Comparison of ENCODE assay signal across 28 cellular contexts in genomic region chr7:136655414-136655813, GRCh38.
DNase-seq lines count a peak whose midpoint lies in the region; ATAC-seq, FAIRE-seq and TF ChIP-seq lines count a peak whose summit lies in the region.
"Had no signal": no experiment of that assay in that cellular context is flagged by ENCODE, and none has a peak within 500 bp of the region (broad histone marks: within the 10 kb centered on the region; RNA-seq: fewer than 3 reads in every experiment).

No MANE protein-coding gene starts in this region.

- no peaks in the 10 kb centered on the region for H3K36me3 Mint-ChIP-seq in Calu3 (ENCODE audit: insufficient read depth, unreplicated experiment)
- H3K36me3 Mint-ChIP-seq: IgD-negative memory B cell had no signal

- no peak overlapping the region for H2AFZ ChIP-seq in GM12878 (ENCODE audit: control insufficient read depth, low read depth, low read length)

- no peak for TF ChIP-seq RAD21 in GM12878 (IDR thresholded peaks at IDR 0.05; ENCODE audit: insufficient read depth, low read depth, low read length)

- no peaks in the 10 kb centered on the region for H3K36me3 ChIP-seq in GM12878 (ENCODE audit: control insufficient read depth in 2 of 2, insufficient read depth in 2 of 2, low read length in 1 of 2)
- H3K36me3 ChIP-seq: BLaER1 treated with 17β-estradiol and CSF1 and Interleukin-3, amounts not matched to agents 10 nM and 100 nM had no signal

- DNase-seq in GM12878 (ENCODE audit: low read depth, low spot score) (no peak), NCI-H69 (lab: John Stamatoyannopoulos, UW) (no peak), Calu3 (no peak), UCSD-AML1 (lab: John Stamatoyannopoulos, UW; ENCODE audit: unreplicated experiment) (no peak)
- DNase-seq: AML-193; CD4-positive, alpha-beta T cell; NCI-H1092 treated with DMSO at 0.1 percent for 48 hours; NCI-H1436; NCI-H187; NCI-H2171 treated with DMSO at 0.1 percent for 48 hours; NCI-H345; NCI-H510A treated with DMSO at 0.1 percent for 48 hours; NCI-H774; PC-3; SK-N-SH; SW 1271; T1000 had no signal

- H3K9me3 ChIP-seq in GM12878 (replicated peaks; ENCODE audit: control insufficient read depth, insufficient read depth, low read length): no peaks in the 10 kb centered on the region
- H3K9me3 ChIP-seq: A549; BLaER1 treated with 17β-estradiol and CSF1 and Interleukin-3, amounts not matched to agents 10 nM and 100 nM; SK-N-SH had no signal

- intact Hi-C loops in GM12878 (cut with micrococcal nuclease; ENCODE audit: unreplicated experiment): no loop called here
- intact Hi-C loops in Calu3 (cut with micrococcal nuclease; ENCODE audit: unreplicated experiment): no loop called here

- H3K4me3 ChIP-seq in GM12878: no peak overlapping the region
- H3K4me3 ChIP-seq: A549; BLaER1 treated with 17β-estradiol and CSF1 and Interleukin-3, amounts not matched to agents 10 nM and 100 nM had no signal

- H3K4me1 Mint-ChIP-seq in Calu3 (ENCODE audit: low read depth, unreplicated experiment): no peaks in the 10 kb centered on the region
- H3K4me1 Mint-ChIP-seq: IgD-negative memory B cell had no signal

- RAD21 ChIA-PET in GM12878 (lab: Charles Lee; ENCODE audit: unreplicated experiment): no interaction called here

- H3K4me1 ChIP-seq in GM12878 (ENCODE audit: control insufficient read depth, insufficient read depth, low read length): no peaks in the 10 kb centered on the region
- H3K4me1 ChIP-seq: A549; BLaER1 treated with 17β-estradiol and CSF1 and Interleukin-3, amounts not matched to agents 10 nM and 100 nM had no signal

- H4K20me1 ChIP-seq in GM12878 (ENCODE audit: control insufficient read depth, insufficient read depth): no peaks in the 10 kb centered on the region
- H4K20me1 ChIP-seq: BLaER1 treated with 17β-estradiol and CSF1 and Interleukin-3, amounts not matched to agents 10 nM and 100 nM had no signal

- TF ChIP-seq CTCF in GM12878 (IDR thresholded peaks at IDR 0.05 in 2 of 3, conservative IDR thresholded peaks at IDR 0.05 in 1 of 3; ENCODE audit: control insufficient read depth in 2 of 3, extremely low read depth in 1 of 3, insufficient read depth in 1 of 3, low read depth in 3 of 3, low read length in 3 of 3) (no peak), Calu3 (IDR thresholded peaks at IDR 0.05; ENCODE audit: unreplicated experiment) (no peak)

- H3K79me2 ChIP-seq in GM12878 (ENCODE audit: control insufficient read depth, insufficient read depth, low read length): no peaks in the 10 kb centered on the region

- ATAC-seq in GM19452 (IDR thresholded peaks at IDR 0.05; ENCODE audit: unreplicated experiment): peak; percentile 55
- peak; percentile 51 for ATAC-seq in HG02973 (IDR thresholded peaks at IDR 0.05; ENCODE audit: unreplicated experiment)
- peak; percentile 54 for ATAC-seq in HG03342 (IDR thresholded peaks at IDR 0.05; ENCODE audit: unreplicated experiment)
- ATAC-seq in GM12878: 0 out of 3 replicates have a peak, but pooled peaks have one; percentile 36
- ATAC-seq: A549, PC-3 had no signal

- no peak for TF ChIP-seq EP300 in GM12878 (IDR thresholded peaks at IDR 0.05; ENCODE audit: borderline replicate concordance in 1 of 2, control insufficient read depth in 1 of 2, low read depth in 2 of 2, low read length in 2 of 2)

- CTCF ChIA-PET in GM12878 (lab: Yijun Ruan, JAX) (no interaction called here), Calu3 (lab: Charles Lee) (no interaction called here)

- no peak for TF ChIP-seq POLR2A in GM12878 (IDR thresholded peaks at IDR 0.05; ENCODE audit: low read depth, low read length)

- FAIRE-seq in GM12878 (lab: Jason Lieb, UNC): no peak
- FAIRE-seq: A549, G401.6, H54 had no signal

- H3K4me2 ChIP-seq in GM12878 (ENCODE audit: control insufficient read depth, insufficient read depth): no peak overlapping the region
- H3K4me2 ChIP-seq: A549; BLaER1 treated with 17β-estradiol and CSF1 and Interleukin-3, amounts not matched to agents 10 nM and 100 nM; KMS-11; SK-N-SH had no signal

- no peak overlapping the region for H3K27ac Mint-ChIP-seq in Calu3 (ENCODE audit: unreplicated experiment)
- H3K27ac Mint-ChIP-seq: CD4-positive, alpha-beta T cell; IgD-negative memory B cell; T-helper 1 cell treated with Interleukin-12 subunit alpha and Interleukin-12 subunit beta and Interleukin-4 antibody, amounts not matched to agents 30 μg/mL and 1 μg/mL, for 36 hours had no signal

- in situ Hi-C loops in GM12878 (cut with MboI): no loop called here

- POLR2A ChIA-PET in GM12878 (lab: Charles Lee): no interaction called here

- SMC1A ChIA-PET in GM12878 (lab: Charles Lee; ENCODE audit: uncharacterized antibody, unreplicated experiment): interaction anchor here (0.9 kb wide), 1 partner anchor 9 kb away, joined by 3 read pairs; no protein-coding TSS in a partner anchor

- H3K9me3 Mint-ChIP-seq in Calu3 (ENCODE audit: low read depth, unreplicated experiment): peaks cover 21% of the 10 kb centered on the region

- H3K27me3 Mint-ChIP-seq in Calu3 (ENCODE audit: unreplicated experiment): no peaks in the 10 kb centered on the region
- H3K27me3 Mint-ChIP-seq: CD4-positive, alpha-beta T cell; IgD-negative memory B cell had no signal

- H3K9ac ChIP-seq in GM12878 (ENCODE audit: control insufficient read depth, insufficient read depth, low read length): no peak overlapping the region
- H3K9ac ChIP-seq: BLaER1 treated with 17β-estradiol and CSF1 and Interleukin-3, amounts not matched to agents 10 nM and 100 nM; KMS-11; SK-N-SH had no signal

- BruUV-seq in GM12878 (replicated peaks; lab: Mats Ljungman, UMichigan) (no TSS peak), Calu3 (replicated peaks; lab: Mats Ljungman, UMichigan) (no TSS peak)

- no peak overlapping the region for H3K4me3 Mint-ChIP-seq in Calu3 (ENCODE audit: low read depth, unreplicated experiment)
- H3K4me3 Mint-ChIP-seq: CD4-positive, alpha-beta T cell; IgD-negative memory B cell; T-helper 1 cell treated with Interleukin-12 subunit alpha and Interleukin-12 subunit beta and Interleukin-4 antibody, amounts not matched to agents 30 μg/mL and 1 μg/mL, for 36 hours had no signal

- no peak overlapping the region for H3K27ac ChIP-seq in GM12878 (ENCODE audit: control insufficient read depth, insufficient read depth)
- H3K27ac ChIP-seq: A549; BLaER1 treated with 17β-estradiol and CSF1 and Interleukin-3, amounts not matched to agents 10 nM and 100 nM; HL-60; KMS-11 had no signal

- H3K27me3 ChIP-seq in GM12878 (replicated peaks in 1 of 2; ENCODE audit: control insufficient read depth in 2 of 2, insufficient read depth in 2 of 2, low read length in 1 of 2): no peaks in the 10 kb centered on the region
- H3K27me3 ChIP-seq: BLaER1 treated with 17β-estradiol and CSF1 and Interleukin-3, amounts not matched to agents 10 nM and 100 nM had no signal

TF ChIP-seq in GM12878, 131 proteins besides CTCF, POLR2A, EP300 and RAD21:
- no peak for TF ChIP-seq ASH2L (IDR thresholded peaks at IDR 0.05; ENCODE audit: borderline replicate concordance, low read depth)
- no peak for TF ChIP-seq MTA3 (IDR thresholded peaks at IDR 0.05; ENCODE audit: borderline replicate concordance, low read length)
- TF ChIP-seq SPI1 (IDR thresholded peaks at IDR 0.05; ENCODE audit: borderline replicate concordance, insufficient read depth, low read depth, low read length): peak; percentile 26; the same call in 1 of the 2 replicates
- TF ChIP-seq ZNF687 (IDR thresholded peaks at IDR 0.05): no peak
